ENCODE assay signal across 8 cellular contexts in the genomic region with DNA sequence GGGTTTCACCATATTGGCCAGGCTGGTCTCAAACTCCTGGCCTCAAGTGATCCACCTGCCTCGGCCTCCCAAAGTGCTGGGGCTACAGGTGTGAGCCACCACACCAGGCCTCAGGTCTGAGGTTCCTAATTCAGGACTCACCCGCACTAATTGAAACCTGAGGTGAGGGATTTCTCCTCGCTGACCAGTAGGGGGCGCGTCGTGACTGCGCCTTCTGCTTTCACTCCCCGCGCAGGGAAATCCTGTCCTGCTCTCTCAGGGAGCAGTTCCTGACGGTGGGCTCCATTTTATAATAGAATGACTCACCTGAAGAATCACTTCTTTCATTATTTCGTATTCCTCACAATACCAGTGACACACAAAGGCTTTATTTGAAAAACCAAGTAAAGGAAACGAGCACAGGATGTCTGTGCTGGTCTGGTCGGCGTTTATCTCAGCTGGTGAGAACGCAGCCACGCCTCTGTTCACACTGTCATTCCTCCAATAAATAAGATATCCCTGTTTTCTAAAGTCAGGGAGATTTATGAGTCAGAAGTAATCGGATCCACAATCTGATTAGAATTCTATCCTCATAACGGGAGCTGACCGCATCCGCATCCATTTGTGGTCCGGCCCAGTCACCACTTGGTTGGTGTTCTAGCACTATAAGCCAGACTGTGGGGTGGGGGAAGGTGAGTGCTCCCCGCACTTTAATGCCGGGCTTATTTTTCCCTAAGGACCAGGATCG.
A peak's percentile ranks its signal among the peaks of the same experiment; 100 is the strongest.
DNase-seq lines count a peak whose midpoint lies in the region; ATAC-seq lines count a peak whose summit lies in the region.

No MANE protein-coding gene starts in this region.

- no peaks in the 10 kb centered on the region for H3K36me3 Mint-ChIP-seq in effector memory CD8-positive, alpha-beta T cell (ENCODE audit: insufficient read depth)

- H3K4me1 Mint-ChIP-seq in effector memory CD8-positive, alpha-beta T cell (ENCODE audit: low read depth in 2 of 2) = peaks cover 5 to 18% of the 10 kb centered on the region in 2 donors

- DNase-seq in ACHN = peak; percentile 78
- DNase-seq in NCI-H748 treated with DMSO at 0.1 percent for 48 hours (lab: John Stamatoyannopoulos, UW) = peak; percentile 15
- DNase-seq in activated CD8-positive, alpha-beta memory T cell treated with anti-CD3 and anti-CD28 coated beads for 48 hours (ENCODE audit: low read depth in 2 of 3, low spot score in 2 of 3) = peak; percentile 51 to 77 (median 62)
- DNase-seq in effector memory CD8-positive, alpha-beta T cell = peak; percentile 68 to 73 (median 71)
- peak; percentile 92 for DNase-seq in medulla oblongata (ENCODE audit: extremely low spot score)
- peak; percentile 73 to 82 (median 81) for DNase-seq in stimulated activated CD4-positive, alpha-beta T cell treated with anti-CD3 and anti-CD28 coated beads, TNF-alpha, amount 100 ng/mL, for 4 hours (ENCODE audit: low read depth in 3 of 3)

- H3K4me3 Mint-ChIP-seq in effector memory CD8-positive, alpha-beta T cell = peak overlapping the region; percentile 66 to 67

- in situ Hi-C loops in ACHN (cut with HindIII; ENCODE audit: low pct_ligation_motif_present, low pct_unique_long_range_greater_than_20kb, low sequenced_read_pairs) = no loop called here

- ATAC-seq in GM18520 (IDR thresholded peaks at IDR 0.05; ENCODE audit: unreplicated experiment) = peak; percentile 80
- peak; percentile 77 for ATAC-seq in HG03175 (IDR thresholded peaks at IDR 0.05; ENCODE audit: unreplicated experiment)
- ATAC-seq in effector memory CD8-positive, alpha-beta T cell (replicated peaks) = peak; percentile 90

- H3K9me3 Mint-ChIP-seq in effector memory CD8-positive, alpha-beta T cell = no peaks in the 10 kb centered on the region

- peak overlapping the region; percentile 44 to 75 for H3K27ac Mint-ChIP-seq in effector memory CD8-positive, alpha-beta T cell

- peaks cover 7 to 10% of the 10 kb centered on the region in 2 donors for H3K27me3 Mint-ChIP-seq in effector memory CD8-positive, alpha-beta T cell

Comparison
In these comparisons a context has a peak if more than half of its experiments do, and no peak if none do; other contexts are left out.
1. Peak in every context shown above with its lines: DNase-seq and ATAC-seq.
2. DNase-seq: peak in every context shown above with its lines; median percentile 92 in medulla oblongata; 81 in stimulated activated CD4-positive, alpha-beta T cell treated with anti-CD3 and anti-CD28 coated beads, TNF-alpha, amount 100 ng/mL, for 4 hours; 78 in ACHN; 71 in effector memory CD8-positive, alpha-beta T cell; 62 in activated CD8-positive, alpha-beta memory T cell treated with anti-CD3 and anti-CD28 coated beads for 48 hours; 15 in NCI-H748 treated with DMSO at 0.1 percent for 48 hours.